ENCODE assay signal across 1 cellular context in genomic region chr10:70425096-70425495, GRCh38.
TF ChIP-seq lines count a peak whose summit lies in the region.

No MANE protein-coding gene starts in this region.

TF ChIP-seq in HepG2, 621 proteins besides CTCF, POLR2A, EP300 and RAD21:
- TF ChIP-seq RBM22 (optimal IDR thresholded peaks at IDR 0.05; ENCODE audit: low read length) (peak; percentile 51), ZNF556 (CRISPR knock-in tag; IDR thresholded peaks at IDR 0.05; ENCODE audit: borderline replicate concordance) (no peak), ZNF589 (CRISPR knock-in tag; conservative IDR thresholded peaks at IDR 0.05) (no peak)
- TF ChIP-seq, protein P1, sequence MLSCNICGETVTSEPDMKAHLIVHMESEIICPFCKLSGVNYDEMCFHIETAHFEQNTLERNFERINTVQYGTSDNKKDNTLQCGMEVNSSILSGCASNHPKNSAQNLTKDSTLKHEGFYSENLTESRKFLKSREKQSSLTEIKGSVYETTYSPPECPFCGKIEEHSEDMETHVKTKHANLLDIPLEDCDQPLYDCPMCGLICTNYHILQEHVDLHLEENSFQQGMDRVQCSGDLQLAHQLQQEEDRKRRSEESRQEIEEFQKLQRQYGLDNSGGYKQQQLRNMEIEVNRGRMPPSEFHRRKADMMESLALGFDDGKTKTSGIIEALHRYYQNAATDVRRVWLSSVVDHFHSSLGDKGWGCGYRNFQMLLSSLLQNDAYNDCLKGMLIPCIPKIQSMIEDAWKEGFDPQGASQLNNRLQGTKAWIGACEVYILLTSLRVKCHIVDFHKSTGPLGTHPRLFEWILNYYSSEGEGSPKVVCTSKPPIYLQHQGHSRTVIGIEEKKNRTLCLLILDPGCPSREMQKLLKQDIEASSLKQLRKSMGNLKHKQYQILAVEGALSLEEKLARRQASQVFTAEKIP (CRISPR knock-in tag; IDR thresholded peaks at IDR 0.05; ENCODE audit: borderline replicate concordance), result no peak
